Comparison of ENCODE assay signal across 19 cellular contexts in genomic region chr7:140033036-140033435, GRCh38. TPM values are rescaled to one million over a fixed set of nuclear protein-coding genes. Genes with fewer than 3 reads are reported as not detected.
DNase-seq lines count a peak whose midpoint lies in the region; ATAC-seq, FAIRE-seq and TF ChIP-seq lines count a peak whose summit lies in the region.
"Had no signal": no experiment of that assay in that cellular context is flagged by ENCODE, and none has a peak within 500 bp of the region (broad histone marks: within the 10 kb centered on the region; RNA-seq: fewer than 3 reads in every experiment).

No MANE protein-coding gene starts in this region.

- no peaks in the 10 kb centered on the region for H3K36me3 ChIP-seq in SK-N-SH (replicated peaks in 1 of 2; ENCODE audit: control insufficient read depth in 1 of 2, insufficient read depth in 2 of 2, low read length in 1 of 2)
- H3K36me3 ChIP-seq in upper lobe of right lung, result peaks cover 76% of the 10 kb centered on the region
- H3K36me3 ChIP-seq: prostate gland had no signal

- TF ChIP-seq CTCF in SK-N-SH (IDR thresholded peaks at IDR 0.05) (no peak), osteocyte (IDR thresholded peaks at IDR 0.05) (no peak), upper lobe of right lung (IDR thresholded peaks at IDR 0.05) (no peak)

- H3K27ac Mint-ChIP-seq in osteocyte (ENCODE audit: unreplicated experiment), result no peak overlapping the region
- H3K27ac Mint-ChIP-seq: activated naive CD4-positive, alpha-beta T cell treated with anti-CD3 and anti-CD28 coated beads, Interleukin-2, amount 10 ng/mL, durations not matched to agents 7 days and 5 days had no signal

- peak in 1 of 2 experiments; percentile 9; a peak in 1 of 4 replicates for TF ChIP-seq EP300 in SK-N-SH (IDR thresholded peaks at IDR 0.05; ENCODE audit: borderline replicate concordance in 1 of 2, low read depth in 1 of 2, low read length in 1 of 2)

- H3K9ac ChIP-seq in SK-N-SH, result no peak overlapping the region

- POLR2A ChIA-PET in SK-N-SH (lab: Yijun Ruan, JAX), result no interaction called here

- no peaks in the 10 kb centered on the region for H3K27me3 Mint-ChIP-seq in osteocyte (ENCODE audit: unreplicated experiment)
- H3K27me3 Mint-ChIP-seq: activated naive CD4-positive, alpha-beta T cell treated with anti-CD3 and anti-CD28 coated beads, Interleukin-2, amount 10 ng/mL, durations not matched to agents 7 days and 5 days had no signal

- whole genome bisulfite sequencing in SK-N-SH (ENCODE audit: low lambda C conversion rate), result 55% methylated on average over 8 of the region's 8 CpGs

- H3K4me3 Mint-ChIP-seq in osteocyte (ENCODE audit: unreplicated experiment), result no peak overlapping the region
- H3K4me3 Mint-ChIP-seq: activated naive CD4-positive, alpha-beta T cell treated with anti-CD3 and anti-CD28 coated beads, Interleukin-2, amount 10 ng/mL, durations not matched to agents 7 days and 5 days had no signal

- H2AFZ ChIP-seq in SK-N-SH (ENCODE audit: low read depth), result no peak overlapping the region

- no peaks in the 10 kb centered on the region for H3K27me3 ChIP-seq in SK-N-SH (ENCODE audit: insufficient read depth)
- H3K27me3 ChIP-seq in upper lobe of right lung, result no peaks in the 10 kb centered on the region
- H3K27me3 ChIP-seq: vagina had no signal

- H3K4me2 ChIP-seq in SK-N-SH, result no peak overlapping the region; the same call in 1 of the 2 replicates

- H3K27ac ChIP-seq in SK-N-SH (ENCODE audit: low read depth in 2 of 2, low read length in 1 of 2) (peak overlapping the region in 1 of 2 experiments; percentile 51; a peak in 2 of 4 replicates), upper lobe of right lung (no peak overlapping the region)
- H3K27ac ChIP-seq: prostate gland, vagina had no signal

- H3K9me3 ChIP-seq in SK-N-SH (no peaks in the 10 kb centered on the region), upper lobe of right lung (no peaks in the 10 kb centered on the region)
- H3K9me3 ChIP-seq: Caco-2, prostate gland, vagina had no signal

- ATAC-seq in GM21737 (IDR thresholded peaks at IDR 0.05; ENCODE audit: unreplicated experiment) (no peak), upper lobe of right lung (no peak)
- ATAC-seq: natural killer cell, Panc1 had no signal

- DNase-seq in H54 (ENCODE audit: insufficient read length, low spot score) (peak; percentile 29), SK-N-SH (no peak), dermis blood vessel endothelial cell (peak; percentile 61), osteocyte (ENCODE audit: extremely low spot score, unreplicated experiment) (peak; percentile 44), upper lobe of right lung (no peak), NCI-H526 treated with DMSO at 0.1 percent for 48 hours (lab: John Stamatoyannopoulos, UW) (no peak)
- DNase-seq: activated CD4-positive, alpha-beta T cell treated with anti-CD3 and anti-CD28 coated beads, Interleukin-2, amount 50 U/mL, for 1 hour; activated naive CD4-positive, alpha-beta T cell treated with anti-CD3 and anti-CD28 coated beads, Interleukin-2, amount 10 ng/mL, durations not matched to agents 7 days and 5 days; Caco-2; kidney; natural killer cell; small intestine; stimulated activated CD4-positive, alpha-beta T cell treated with anti-CD3 and anti-CD28 coated beads, Interleukin-4, amount 100 ng/mL, for 4 hours; substantia nigra had no signal

- no peaks in the 10 kb centered on the region for H3K9me2 ChIP-seq in SK-N-SH

- H3F3A ChIP-seq in SK-N-SH (replicated peaks; ENCODE audit: insufficient read depth), result peaks cover 29% of the 10 kb centered on the region

- intact Hi-C loops in upper lobe of right lung (cut with DNase I), result no loop called here

- no peak for TF ChIP-seq POLR2A in H54 (IDR thresholded peaks at IDR 0.05; ENCODE audit: low read depth, low read length)

- no peaks in the 10 kb centered on the region for H3K79me2 ChIP-seq in SK-N-SH (ENCODE audit: insufficient read depth)

- H3K4me1 ChIP-seq in SK-N-SH (ENCODE audit: control insufficient read depth in 1 of 2, insufficient read depth in 2 of 2, low read depth in 1 of 2, low read length in 1 of 2) (peaks cover 32 to 40% of the 10 kb centered on the region in 2 experiments), upper lobe of right lung (no peaks in the 10 kb centered on the region)
- H3K4me1 ChIP-seq: Caco-2, vagina had no signal

- CTCF ChIA-PET in SK-N-SH (lab: Yijun Ruan, JAX), result interaction anchor here (1.0 to 3.2 kb wide), 3 partner anchors 15 to 387 kb away, joined by 3 to 16 read pairs (median 9); no protein-coding TSS in a partner anchor

- no peak for TF ChIP-seq RAD21 in SK-N-SH (IDR thresholded peaks at IDR 0.05; ENCODE audit: low read length)

- FAIRE-seq in H54 (lab: Jason Lieb, UNC), result no peak
- FAIRE-seq: HTR-8/SVneo, kidney, small intestine had no signal

- H3K4me3 ChIP-seq in SK-N-SH (ENCODE audit: low read depth in 2 of 2, low read length in 1 of 2) (no peak overlapping the region), upper lobe of right lung (no peak overlapping the region)
- H3K4me3 ChIP-seq: prostate gland, vagina had no signal

- H4K20me1 ChIP-seq in SK-N-SH (ENCODE audit: insufficient read depth), result no peaks in the 10 kb centered on the region

- H3K4me1 Mint-ChIP-seq in osteocyte (ENCODE audit: unreplicated experiment), result peaks cover 9% of the 10 kb centered on the region

- peaks cover 47% of the 10 kb centered on the region for H3K36me3 Mint-ChIP-seq in osteocyte (ENCODE audit: unreplicated experiment)
- H3K36me3 Mint-ChIP-seq: natural killer cell had no signal

- H3K9me3 Mint-ChIP-seq in osteocyte (ENCODE audit: unreplicated experiment), result no peaks in the 10 kb centered on the region
- H3K9me3 Mint-ChIP-seq: activated naive CD4-positive, alpha-beta T cell treated with anti-CD3 and anti-CD28 coated beads, Interleukin-2, amount 10 ng/mL, durations not matched to agents 7 days and 5 days; natural killer cell had no signal

TF ChIP-seq in SK-N-SH, 30 proteins besides CTCF, POLR2A, EP300 and RAD21:
- no peak for TF ChIP-seq MAX (IDR thresholded peaks at IDR 0.05; ENCODE audit: low read depth)
- TF ChIP-seq REST (IDR thresholded peaks at IDR 0.05; ENCODE audit: low read depth, low read length), result no peak
- TF ChIP-seq JUND (IDR thresholded peaks at IDR 0.05), result peak; percentile 16; the same call in 1 of the 2 replicates
- TF ChIP-seq MEF2A (IDR thresholded peaks at IDR 0.05; ENCODE audit: borderline replicate concordance, low read depth), result no peak
- TF ChIP-seq PBX3 (IDR thresholded peaks at IDR 0.05), result no peak; the same call in 1 of the 2 replicates
- no peak for TF ChIP-seq FOXJ3 (CRISPR knock-in tag; IDR thresholded peaks at IDR 0.05)
- no peak for TF ChIP-seq YY1 (IDR thresholded peaks at IDR 0.05; ENCODE audit: low read depth)
- TF ChIP-seq SMC3 (IDR thresholded peaks at IDR 0.05; ENCODE audit: low read depth, low read length), result no peak
- TF ChIP-seq TEAD4 (IDR thresholded peaks at IDR 0.05; ENCODE audit: borderline replicate concordance, insufficient read depth), result no peak
- TF ChIP-seq FOSL2 (IDR thresholded peaks at IDR 0.05; ENCODE audit: borderline replicate concordance, low read depth), result peak; percentile 67; the same call in 1 of the 2 replicates

RNA-seq across cellular contexts. Expression of gene PARP12, which starts 29.7 kb away (rescaled TPM):
- 16.0 and 17.7 TPM in 2 replicates for polyA plus RNA-seq in SK-N-SH (2012; rRNA removed)
- 8.8 and 10.9 TPM in 2 replicates for polyA plus RNA-seq in SK-N-SH (2012; cell fraction: cytosol; rRNA removed)
- polyA plus RNA-seq in SK-N-SH (2012; cell fraction: nucleus; rRNA removed), result 44.1 and 46.8 TPM in 2 replicates
- total RNA-seq in dermis blood vessel endothelial cell (98.3 and 107 TPM in 2 replicates), osteocyte (26.9 and 27.5 TPM in 2 replicates), upper lobe of right lung (100 TPM)

Comparison
In these comparisons a context has a peak if more than half of its experiments do, and no peak if none do; other contexts are left out.
1. DNase-seq: peak in H54 (single experiment), dermis blood vessel endothelial cell (single experiment) and osteocyte (single experiment); none in SK-N-SH (single experiment), upper lobe of right lung (single experiment) and NCI-H526 treated with DMSO at 0.1 percent for 48 hours (single experiment).